ENCODE assay signal across 26 cellular contexts in genomic region chr11:132217856-132218255, GRCh38.
"Had no signal": no experiment of that assay in that cellular context is flagged by ENCODE, and none has a peak within 500 bp of the region (broad histone marks: within the 10 kb centered on the region; RNA-seq: fewer than 3 reads in every experiment).

No MANE protein-coding gene starts in this region.

- H3K27ac Mint-ChIP-seq: immature natural killer cell; naive thymus-derived CD4-positive, alpha-beta T cell; nephron; stimulated activated naive CD8-positive, alpha-beta T cell treated with anti-CD3 and anti-CD28 coated beads, Interleukin-15, amount 100 ng/mL, for 72 hours had no signal

- H3K4me3 ChIP-seq: coronary artery, esophagus muscularis mucosa, gastroesophageal sphincter, prostate gland, right lobe of liver, suprapubic skin, transverse colon, upper lobe of right lung, uterus had no signal

- H3K9me3 Mint-ChIP-seq: nephron had no signal

- H3K27me3 ChIP-seq: esophagus muscularis mucosa, foreskin keratinocyte, gastroesophageal sphincter, right lobe of liver, suprapubic skin, transverse colon, upper lobe of right lung, uterus had no signal

- ATAC-seq: foreskin keratinocyte; gastroesophageal sphincter; naive thymus-derived CD4-positive, alpha-beta T cell; right lobe of liver; stimulated activated naive CD8-positive, alpha-beta T cell treated with anti-CD3 and anti-CD28 coated beads, Interleukin-15, amount 100 ng/mL, for 72 hours; upper lobe of right lung had no signal

- H3K4me1 ChIP-seq: foreskin keratinocyte, gastroesophageal sphincter, prostate gland, right lobe of liver, suprapubic skin, transverse colon, upper lobe of right lung, uterus had no signal

- H3K4me3 Mint-ChIP-seq: immature natural killer cell; naive thymus-derived CD4-positive, alpha-beta T cell; nephron; stimulated activated naive CD8-positive, alpha-beta T cell treated with anti-CD3 and anti-CD28 coated beads, Interleukin-15, amount 100 ng/mL, for 72 hours had no signal

- H3K27ac ChIP-seq: coronary artery, esophagus muscularis mucosa, foreskin keratinocyte, gastroesophageal sphincter, prostate gland, right lobe of liver, suprapubic skin, transverse colon, upper lobe of right lung, uterus had no signal

- H3K36me3 Mint-ChIP-seq: naive thymus-derived CD4-positive, alpha-beta T cell had no signal

- H3K36me3 ChIP-seq: esophagus muscularis mucosa, gastroesophageal sphincter, prostate gland, right lobe of liver, suprapubic skin, transverse colon, upper lobe of right lung, uterus had no signal

- H3K9me3 ChIP-seq: esophagus muscularis mucosa, gastroesophageal sphincter, prostate gland, right lobe of liver, suprapubic skin, transverse colon, upper lobe of right lung, uterus had no signal

- H3K27me3 Mint-ChIP-seq: naive thymus-derived CD4-positive, alpha-beta T cell; stimulated activated naive CD8-positive, alpha-beta T cell treated with anti-CD3 and anti-CD28 coated beads, Interleukin-15, amount 100 ng/mL, for 72 hours had no signal

- H3K4me1 Mint-ChIP-seq: immature natural killer cell; naive thymus-derived CD4-positive, alpha-beta T cell; stimulated activated naive CD8-positive, alpha-beta T cell treated with anti-CD3 and anti-CD28 coated beads, Interleukin-15, amount 100 ng/mL, for 72 hours had no signal

- DNase-seq: dermis blood vessel endothelial cell; effector memory CD4-positive, alpha-beta T cell; foreskin keratinocyte; hypothalamus; immature natural killer cell; islet precursor cell; kidney glomerular epithelial cell; mesenchymal stem cell; midbrain; naive thymus-derived CD4-positive, alpha-beta T cell; nucleus accumbens; right lobe of liver; small intestine; stimulated activated CD4-positive, alpha-beta T cell treated with anti-CD3 and anti-CD28 coated beads, Interleukin-15, amount 100 ng/mL, for 24 hours; stimulated activated CD4-positive, alpha-beta T cell treated with anti-CD3 and anti-CD28 coated beads, Interleukin-2, amount 100 ng/mL, for 48 hours; stimulated activated naive CD4-positive, alpha-beta T cell; stimulated activated naive CD8-positive, alpha-beta T cell treated with anti-CD3 and anti-CD28 coated beads, Interleukin-15, amount 100 ng/mL, for 72 hours; transverse colon; upper lobe of right lung; uterus had no signal
